13 cellular contexts compared by ENCODE assay signal in genomic region chr6:1614448-1614766, GRCh38. TPM values are rescaled to one million over a fixed set of nuclear protein-coding genes. Genes with fewer than 3 reads are reported as not detected.
DNase-seq lines count a peak whose midpoint lies in the region; ATAC-seq, FAIRE-seq and TF ChIP-seq lines count a peak whose summit lies in the region.
"Had no signal": no experiment of that assay in that cellular context is flagged by ENCODE, and none has a peak within 500 bp of the region (broad histone marks: within the 10 kb centered on the region; RNA-seq: fewer than 3 reads in every experiment).

No MANE protein-coding gene starts in this region.

- no peak overlapping the region for H3K27ac Mint-ChIP-seq in nephron progenitor cell
- H3K27ac Mint-ChIP-seq: immature natural killer cell had no signal

- WGBS in heart right ventricle, 2 donors = 6 to 22% methylated on average over 39 of the region's 39 CpGs
- WGBS in urinary bladder = 8% methylated on average over 39 of the region's 39 CpGs

- ATAC-seq in heart right ventricle (no peak), left cardiac atrium (no peak)

- H3K27me3 Mint-ChIP-seq in nephron progenitor cell (ENCODE audit: low read depth, poor library complexity) = peaks cover 22% of the 10 kb centered on the region

- intact Hi-C loops in heart right ventricle (cut with DNase I) (loop anchor here in 1 of 10 donors (5.0 to 10.0 kb wide), 2 partner anchors 73 to 190 kb away; no protein-coding TSS in a partner anchor), left cardiac atrium (cut with DNase I) (loop anchor here in 1 of 2 donors (5.0 kb wide), 1 partner anchor 408 kb away; no protein-coding TSS in a partner anchor), endothelial cell of umbilical vein (cut with micrococcal nuclease) (loop anchor here (2.0 to 10.0 kb wide), 6 partner anchors 202 to 1450 kb away; partner anchors contain the start of genes RIPK1 and WRNIP1)

- dilution Hi-C loops in endothelial cell of umbilical vein (cut with MboI; ENCODE audit: extremely low pct_ligation_motif_present, low sequenced_read_pairs) = loop anchor here (25.0 kb wide), 1 partner anchor 498 kb away; no protein-coding TSS in a partner anchor

- H3K4me2 ChIP-seq in endothelial cell of umbilical vein (ENCODE audit: insufficient read depth, low read length) = peak overlapping the region; percentile 94

- peak overlapping the region; percentile 11 for H2AFZ ChIP-seq in endothelial cell of umbilical vein (ENCODE audit: low read depth, low read length)

- BruUV-seq in endothelial cell of umbilical vein (replicated peaks; lab: Mats Ljungman, UMichigan) = no TSS peak

- TF ChIP-seq POLR2A in endothelial cell of umbilical vein (IDR thresholded peaks at IDR 0.05; ENCODE audit: low read depth, low read length) = peak; percentile 0

- no peaks in the 10 kb centered on the region for H3K9me3 Mint-ChIP-seq in nephron progenitor cell
- H3K9me3 Mint-ChIP-seq: immature natural killer cell had no signal

- peak overlapping the region; percentile 89 for H3K9ac ChIP-seq in endothelial cell of umbilical vein (replicated peaks; ENCODE audit: extremely low read depth, insufficient read depth, low read length)

- H3K4me3 Mint-ChIP-seq in nephron progenitor cell = peak overlapping the region; percentile 78

- peak overlapping the region in 9 of 10 donors; percentile 23 to 93 (median 67) for H3K27ac ChIP-seq in heart right ventricle
- H3K27ac ChIP-seq in endothelial cell of umbilical vein (ENCODE audit: insufficient read depth, low read depth, low read length) = peak overlapping the region; percentile 81
- H3K27ac ChIP-seq in urinary bladder (ENCODE audit: low read depth) = no peak overlapping the region
- H3K27ac ChIP-seq in caudate nucleus (ENCODE audit: low read depth, low read length) = no peak overlapping the region
- H3K27ac ChIP-seq: HL-60 had no signal

- H3K27me3 ChIP-seq in heart right ventricle (peaks cover 0 to 94% (median 56%) of the 10 kb centered on the region in 7 donors), endothelial cell of umbilical vein (ENCODE audit: control insufficient read depth in 2 of 2, insufficient read depth in 2 of 2, low read length in 2 of 2) (no peaks in the 10 kb centered on the region)

- H3K9me3 ChIP-seq in heart right ventricle (no peaks in the 10 kb centered on the region), endothelial cell of umbilical vein (replicated peaks; ENCODE audit: control insufficient read depth, insufficient read depth, low read length) (no peaks in the 10 kb centered on the region)

- POLR2A ChIA-PET in endothelial cell of umbilical vein (lab: Charles Lee) = interaction anchor here (0.9 kb wide), 1 partner anchor 10 kb away, joined by 4 read pairs; no protein-coding TSS in a partner anchor

- peaks cover 52% of the 10 kb centered on the region for H3K4me1 Mint-ChIP-seq in nephron progenitor cell

- H3K36me3 ChIP-seq in heart right ventricle (no peaks in the 10 kb centered on the region), endothelial cell of umbilical vein (ENCODE audit: control insufficient read depth in 2 of 2, extremely low read depth in 1 of 2, insufficient read depth in 2 of 2, low read length in 2 of 2) (no peaks in the 10 kb centered on the region), urinary bladder (ENCODE audit: insufficient read depth) (no peaks in the 10 kb centered on the region)

- H3K9me1 ChIP-seq in endothelial cell of umbilical vein (replicated peaks; ENCODE audit: control insufficient read depth, extremely low read depth, insufficient read depth, low read length) = no peaks in the 10 kb centered on the region

- H3K4me3 ChIP-seq in heart right ventricle (peak overlapping the region in 9 of 10 donors; percentile 62 to 81 (median 71)), endothelial cell of umbilical vein (replicated peaks in 1 of 3; ENCODE audit: insufficient read depth in 1 of 3, low read depth in 1 of 3, low read length in 3 of 3) (peak overlapping the region; percentile 81 to 89 (median 87)), urinary bladder (ENCODE audit: low read depth, low read length) (peak overlapping the region; percentile 29)

- no peak for DNase-seq in heart right ventricle
- DNase-seq in left cardiac atrium = no peak
- DNase-seq in endothelial cell of umbilical vein (ENCODE audit: low read depth, low spot score) = no peak
- peak; percentile 52 for DNase-seq in nephron progenitor cell
- DNase-seq in epidermal melanocyte (ENCODE audit: insufficient read length, low spot score) = no peak
- no peak for DNase-seq in dedifferentiated amniotic fluid mesenchymal stem cell (ENCODE audit: extremely low spot score)
- DNase-seq in caudate nucleus (lab: John Stamatoyannopoulos, UW) = no peak
- DNase-seq: cortex of kidney, immature natural killer cell, NCI-H1092 had no signal

- H4K20me1 ChIP-seq in endothelial cell of umbilical vein (replicated peaks; ENCODE audit: control insufficient read depth, extremely low read depth, insufficient read depth, low read length) = peaks cover 4% of the 10 kb centered on the region

- CTCF ChIA-PET in endothelial cell of umbilical vein (lab: Charles Lee) = interaction anchor here (0.8 to 2.7 kb wide), 8 partner anchors 11 to 1020 kb away, joined by 3 to 25 read pairs (median 10); no protein-coding TSS in a partner anchor

- H3K4me1 ChIP-seq in heart right ventricle (peaks cover 0 to 38% (median 1%) of the 10 kb centered on the region in 9 donors), endothelial cell of umbilical vein (ENCODE audit: control insufficient read depth, extremely low read depth, insufficient read depth, low read length) (peaks cover 37% of the 10 kb centered on the region), urinary bladder (ENCODE audit: insufficient read depth) (peaks cover 4% of the 10 kb centered on the region)

- TF ChIP-seq CTCF in heart right ventricle (IDR thresholded peaks at IDR 0.05) (no peak), endothelial cell of umbilical vein (IDR thresholded peaks at IDR 0.05; ENCODE audit: extremely low read depth in 1 of 2, insufficient read depth in 1 of 2, low read depth in 1 of 2, low read length in 2 of 2) (no peak), nephron progenitor cell (IDR thresholded peaks at IDR 0.05) (no peak)

- FAIRE-seq in endothelial cell of umbilical vein (lab: Jason Lieb, UNC) = no peak
- FAIRE-seq: TTC549 had no signal

- peaks cover 62% of the 10 kb centered on the region for H3K79me2 ChIP-seq in endothelial cell of umbilical vein (ENCODE audit: control insufficient read depth, insufficient read depth, low read length)

- H3K36me3 Mint-ChIP-seq in nephron progenitor cell (ENCODE audit: low read depth) = peaks cover 14% of the 10 kb centered on the region
- H3K36me3 Mint-ChIP-seq: immature natural killer cell had no signal

TF ChIP-seq in endothelial cell of umbilical vein, 7 proteins besides CTCF, POLR2A, EP300 and RAD21:
- no peak for TF ChIP-seq MYC (IDR thresholded peaks at IDR 0.05; ENCODE audit: low read depth, low read length)
- no peak for TF ChIP-seq JUN (IDR thresholded peaks at IDR 0.05; ENCODE audit: borderline replicate concordance, insufficient read depth, insufficient read length, low read depth)
- TF ChIP-seq GATA2 (IDR thresholded peaks at IDR 0.05; ENCODE audit: insufficient read depth, insufficient read length, low read depth, low read length) = no peak
- TF ChIP-seq EZH2 (IDR thresholded peaks at IDR 0.05; ENCODE audit: borderline replicate concordance, low read depth, low read length, severe bottlenecking) = no peak
- TF ChIP-seq POLR2AphosphoS5 (IDR thresholded peaks at IDR 0.05; ENCODE audit: insufficient read depth, low read depth, low read length) = no peak
- no peak for TF ChIP-seq MAX (IDR thresholded peaks at IDR 0.05; ENCODE audit: insufficient read depth, insufficient read length)
- TF ChIP-seq FOS (IDR thresholded peaks at IDR 0.05; ENCODE audit: borderline replicate concordance, insufficient read depth, low read length) = no peak

RNA-seq across cellular contexts. Expression of gene FOXC1, which starts 4.7 kb away (rescaled TPM):
- total RNA-seq in heart right ventricle (1 to 10 TPM; 2.8 to 7.4 (median 4.3) TPM), left cardiac atrium (10 to 100 TPM in 1 of 2 donors, 1 to 10 TPM in 1; 5.5 to 25.9 TPM), endothelial cell of umbilical vein (15.9 and 16.4 TPM in 2 replicates), urinary bladder (7.3 TPM)
- polyA plus RNA-seq in heart right ventricle (1 to 10 TPM; 3.0 to 3.6 TPM), endothelial cell of umbilical vein (6.4 and 7.2 TPM in 2 replicates), urinary bladder (4.2 TPM)
- polyA plus RNA-seq in endothelial cell of umbilical vein (2011; cell fraction: cytosol; rRNA removed) = 4.8 and 4.9 TPM in 2 replicates
- 7.4 and 11.8 TPM in 2 replicates for polyA plus RNA-seq in endothelial cell of umbilical vein (2011; cell fraction: nucleus; rRNA removed)
- 3.0 and 4.0 TPM in 2 replicates for polyA plus RNA-seq in endothelial cell of umbilical vein (2012)
- polyA minus RNA-seq in endothelial cell of umbilical vein = 5.5 and 6.8 TPM in 2 replicates
- 23.5 TPM for polyA minus RNA-seq in endothelial cell of umbilical vein (2011; cell fraction: cytosol; rRNA and poly(A)+ RNA removed)
- polyA minus RNA-seq in endothelial cell of umbilical vein (2011; cell fraction: nucleus; rRNA and poly(A)+ RNA removed) = 8.4 and 8.6 TPM in 2 replicates

Comparison
In these comparisons a context has a peak if more than half of its experiments do, and no peak if none do; other contexts are left out.
1. H3K27ac ChIP-seq: peak in heart right ventricle (9 of 10) and endothelial cell of umbilical vein (single experiment); none in urinary bladder (single experiment) and caudate nucleus (single experiment).
2. H3K4me3 ChIP-seq: peak in every context shown above with its lines; median percentile 87 in endothelial cell of umbilical vein; 71 in heart right ventricle; 29 in urinary bladder.